In genomic region chr21:42108941-42109340, GRCh38 we compare ENCODE assay signal across 23 cellular contexts. TPM values are rescaled to one million over a fixed set of nuclear protein-coding genes. Genes with fewer than 3 reads are reported as not detected.
DNase-seq lines count a peak whose midpoint lies in the region; ATAC-seq, FAIRE-seq and TF ChIP-seq lines count a peak whose summit lies in the region.
"Had no signal": no experiment of that assay in that cellular context is flagged by ENCODE, and none has a peak within 500 bp of the region (broad histone marks: within the 10 kb centered on the region; RNA-seq: fewer than 3 reads in every experiment).

No MANE protein-coding gene starts in this region.

- H3F3A ChIP-seq in Loucy (ENCODE audit: low read depth): peaks cover 6% of the 10 kb centered on the region

- H3K79me2 ChIP-seq in DND-41 (ENCODE audit: insufficient read depth, low read length) (no peaks in the 10 kb centered on the region), Loucy (ENCODE audit: insufficient read depth, low read length) (peaks cover 11% of the 10 kb centered on the region; the same call in 1 of the 2 replicates), HepG2 (ENCODE audit: insufficient read depth, low read length) (no peaks in the 10 kb centered on the region)

- peak; percentile 27 for DNase-seq in AG10803 (ENCODE audit: low read depth)
- DNase-seq in DND-41: no peak
- DNase-seq in kidney: peak; percentile 71
- no peak for DNase-seq in HepG2 (ENCODE audit: low spot score)
- no peak for DNase-seq in left colon
- DNase-seq: 8988T, ACHN, C1 segment of cervical spinal cord, Caco-2, NCI-H1105 treated with DMSO at 0.1 percent for 48 hours, NCI-H146, NCI-H1930, NCI-H2107, NCI-H446, NCI-H524 treated with DMSO at 0.1 percent for 48 hours, NCI-H774, PC-9, SJCRH30 had no signal

- H3K4me1 ChIP-seq in DND-41 (ENCODE audit: insufficient read depth, low read length) (peaks cover 33% of the 10 kb centered on the region), Loucy (ENCODE audit: insufficient read depth, low read length, poor library complexity, severe bottlenecking) (peaks cover 60% of the 10 kb centered on the region), kidney (ENCODE audit: control insufficient read depth in 1 of 2, insufficient read depth in 1 of 2, low read depth in 1 of 2, low read length in 2 of 2) (peaks cover 0 to 2% of the 10 kb centered on the region in 2 donors), HepG2 (ENCODE audit: insufficient read depth, low read length) (peaks cover 11% of the 10 kb centered on the region)

- TF ChIP-seq EP300 in HepG2 (IDR thresholded peaks at IDR 0.05; ENCODE audit: low read depth in 2 of 2, low read length in 2 of 2) (no peak), HepG2 (CRISPR knock-in tag; IDR thresholded peaks at IDR 0.05; ENCODE audit: borderline replicate concordance) (no peak)

- no peaks in the 10 kb centered on the region for H4K20me1 ChIP-seq in DND-41 (ENCODE audit: insufficient read depth, low read length)
- no peaks in the 10 kb centered on the region for H4K20me1 ChIP-seq in Loucy (ENCODE audit: insufficient read depth, low read length, poor library complexity, severe bottlenecking)
- H4K20me1 ChIP-seq in HepG2 (ENCODE audit: insufficient read depth, low read length): no peaks in the 10 kb centered on the region

- ATAC-seq in DND-41 (ENCODE audit: insufficient read depth, low read depth): no peak
- ATAC-seq in HG03097 (IDR thresholded peaks at IDR 0.05; ENCODE audit: low FRiP score, unreplicated experiment): no peak
- no peak for ATAC-seq in HepG2
- ATAC-seq in left colon: no peak
- ATAC-seq: Right ventricle myocardium inferior had no signal

- H3K4me3 ChIP-seq in AG10803 (ENCODE audit: low read length) (no peak overlapping the region), DND-41 (ENCODE audit: low read depth in 1 of 2, low read length in 2 of 2) (0 out of 4 replicates have a peak overlapping the region, but pooled peaks of 1 of the 2 experiments have one; percentile 49), Loucy (ENCODE audit: low read length, poor library complexity, severe bottlenecking) (no peak overlapping the region), kidney (ENCODE audit: low read length in 2 of 2) (no peak overlapping the region), HepG2 (replicated peaks in 1 of 3; ENCODE audit: insufficient read depth in 1 of 3, low read depth in 2 of 3, low read length in 3 of 3) (no peak overlapping the region)
- H3K4me3 ChIP-seq: PC-9, SJCRH30 had no signal

- 33% methylated on average over 2 of the region's 9 CpGs for WGBS in HepG2 (ENCODE audit: low lambda C conversion rate)

- H3K27me3 ChIP-seq in DND-41 (ENCODE audit: insufficient read depth, low read length, poor library complexity): no peaks in the 10 kb centered on the region
- H3K27me3 ChIP-seq in Loucy (ENCODE audit: insufficient read depth, low read length, poor library complexity, severe bottlenecking): no peaks in the 10 kb centered on the region
- peaks cover 0 to 55% of the 10 kb centered on the region in 2 experiments; a peak in 4 of 5 replicates for H3K27me3 ChIP-seq in HepG2 (ENCODE audit: control insufficient read depth in 1 of 2, insufficient read depth in 2 of 2, low read length in 2 of 2)

- H3K9me3 ChIP-seq in DND-41 (ENCODE audit: insufficient read depth, low read length, severe bottlenecking) (no peaks in the 10 kb centered on the region), Loucy (ENCODE audit: insufficient read depth, low read depth, low read length) (no peaks in the 10 kb centered on the region), kidney (ENCODE audit: control insufficient read depth in 1 of 2, low read length in 2 of 2) (no peaks in the 10 kb centered on the region), HepG2 (ENCODE audit: low read length) (no peaks in the 10 kb centered on the region)
- H3K9me3 ChIP-seq: Caco-2, SJCRH30 had no signal

- TF ChIP-seq RAD21 in HepG2 (CRISPR knock-in tag; IDR thresholded peaks at IDR 0.05): no peak

- H3K27ac ChIP-seq in DND-41 (ENCODE audit: low read length) (peak overlapping the region; percentile 94), kidney (ENCODE audit: low read depth in 2 of 2, low read length in 2 of 2) (no peak overlapping the region), HepG2 (ENCODE audit: extremely low read length, insufficient read depth, low read length) (no peak overlapping the region)
- H3K27ac ChIP-seq: PC-9, SJCRH30 had no signal

- H3K4me2 ChIP-seq in DND-41 (ENCODE audit: insufficient read depth, low read length): peak overlapping the region; percentile 65; the same call in 1 of the 2 replicates
- H3K4me2 ChIP-seq in Loucy (ENCODE audit: low read depth, low read length, poor library complexity, severe bottlenecking): peak overlapping the region; percentile 100
- H3K4me2 ChIP-seq in HepG2 (ENCODE audit: low read depth, low read length): no peak overlapping the region
- H3K4me2 ChIP-seq: PC-9 had no signal

- no TSS peak for BruUV-seq in HepG2 (replicated peaks; lab: Mats Ljungman, UMichigan)

- POLR2A ChIA-PET in HepG2 (lab: Yijun Ruan, JAX): no interaction called here

- H3K9ac ChIP-seq in DND-41 (ENCODE audit: low read depth, low read length) (peak overlapping the region; percentile 49; the same call in 1 of the 2 replicates), Loucy (ENCODE audit: low read depth, low read length, poor library complexity, severe bottlenecking) (peak overlapping the region; percentile 95), kidney (ENCODE audit: low read length in 2 of 2) (no peak overlapping the region), HepG2 (ENCODE audit: insufficient read depth, low read depth, low read length) (no peak overlapping the region)

- no peaks in the 10 kb centered on the region for H3K9me2 ChIP-seq in Loucy (replicated peaks; ENCODE audit: low read depth, low read length)

- CTCF ChIA-PET in HepG2 (lab: Yijun Ruan, JAX; ENCODE audit: low intra/inter-chr PET ratio, low total read pairs): no interaction called here

- FAIRE-seq in kidney (lab: Jason Lieb, UNC): no peak
- no peak for FAIRE-seq in HepG2 (lab: Jason Lieb, UNC)

- H3K36me3 ChIP-seq in DND-41 (ENCODE audit: insufficient read depth, low read length): no peaks in the 10 kb centered on the region
- no peaks in the 10 kb centered on the region for H3K36me3 ChIP-seq in Loucy (ENCODE audit: insufficient read depth, low read length)
- H3K36me3 ChIP-seq in kidney (ENCODE audit: control insufficient read depth in 1 of 2, insufficient read depth in 2 of 2, low read length in 2 of 2): no peaks in the 10 kb centered on the region
- no peaks in the 10 kb centered on the region for H3K36me3 ChIP-seq in HepG2 (replicated peaks in 1 of 2; ENCODE audit: control insufficient read depth in 1 of 2, insufficient read depth in 2 of 2, low read length in 2 of 2)
- H3K36me3 ChIP-seq: SJCRH30 had no signal

- intact Hi-C loops in kidney (cut with DNase I) (loop anchor here (10.0 kb wide), 1 partner anchor 94 kb away; the partner anchor contains the start of gene ZBTB21), HepG2 (cut with micrococcal nuclease; ENCODE audit: unreplicated experiment) (no loop called here), left colon (cut with DNase I, micrococcal nuclease) (no loop called here)

- H2AFZ ChIP-seq in DND-41 (ENCODE audit: low read depth, low read length) (no peak overlapping the region), Loucy (ENCODE audit: low read length) (no peak overlapping the region), HepG2 (ENCODE audit: low read length) (no peak overlapping the region)
- H2AFZ ChIP-seq: PC-9 had no signal

- in situ Hi-C loops in HepG2 (cut with HindIII; ENCODE audit: extremely low pct_ligation_motif_present, low pct_unique_long_range_greater_than_20kb): loop anchor here (25.0 kb wide), 1 partner anchor 497 kb away; no protein-coding TSS in a partner anchor

- no peak for TF ChIP-seq CTCF in AG10803 (conservative IDR thresholded peaks at IDR 0.05; ENCODE audit: low read length)
- TF ChIP-seq CTCF in DND-41 (IDR thresholded peaks at IDR 0.05; ENCODE audit: borderline replicate concordance, extremely low read depth, low read length, poor library complexity, severe bottlenecking): no peak
- no peak for TF ChIP-seq CTCF in Loucy (conservative IDR thresholded peaks at IDR 0.05; ENCODE audit: low read length)
- TF ChIP-seq CTCF in kidney (IDR thresholded peaks at IDR 0.05; ENCODE audit: borderline replicate concordance, extremely low read depth, insufficient read depth): no peak
- TF ChIP-seq CTCF in HepG2 (CRISPR knock-in tag; IDR thresholded peaks at IDR 0.05): no peak

- TF ChIP-seq POLR2A in HepG2 (IDR thresholded peaks at IDR 0.05; ENCODE audit: insufficient read depth in 1 of 2, low read depth in 2 of 2, low read length in 2 of 2): no peak

TF ChIP-seq in HepG2, 621 proteins besides CTCF, POLR2A, EP300 and RAD21:
- no peak for TF ChIP-seq CENPX (CRISPR knock-in tag; IDR thresholded peaks at IDR 0.05)
- TF ChIP-seq CHD4 (IDR thresholded peaks at IDR 0.05; ENCODE audit: borderline replicate concordance, low read length): no peak
TF ChIP-seq in HepG2: peak in this region for 0.

RNA-seq across cellular contexts. Expression of gene UMODL1, which starts 37.8 kb away (rescaled TPM):
- total RNA-seq in kidney (not detected), HepG2 (2016; rRNA removed; fragmentation: Illumina TruSeq; extraction: Trizol) (not detected in 2 replicates), left colon (under 1 TPM; 0.28 to 0.43 TPM)
- polyA plus RNA-seq in kidney (ENCODE audit: insufficient read depth, low read depth, low replicate concordance) (0.39 TPM), HepG2 (2011; rRNA removed) (not detected in 2 replicates)
- total RNA-seq in HepG2 (2016; cell fraction: cytosol; rRNA removed; fragmentation: Illumina TruSeq; extraction: Trizol; ENCODE audit: low read depth): not detected in 2 replicates
- not detected in 2 replicates for total RNA-seq in HepG2 (2016; cell fraction: insoluble cytoplasmic fraction; rRNA removed; fragmentation: Illumina TruSeq; extraction: Trizol)
- total RNA-seq in HepG2 (2016; cell fraction: membrane; rRNA removed; fragmentation: Illumina TruSeq; extraction: Trizol): not detected in 2 replicates
- not detected in 2 replicates for total RNA-seq in HepG2 (2016; cell fraction: nucleus; rRNA removed; fragmentation: Illumina TruSeq; extraction: Trizol)
- polyA plus RNA-seq in HepG2 (2011; cell fraction: cytosol; rRNA removed): not detected in 2 replicates
- polyA plus RNA-seq in HepG2 (2011; cell fraction: nucleus; rRNA removed): not detected in 2 replicates
- not detected in 2 replicates for polyA plus RNA-seq in HepG2 (2012)
- polyA plus RNA-seq in HepG2 (2016; cell fraction: cytosol; fragmentation: Illumina TruSeq; extraction: Trizol; ENCODE audit: low read depth): not detected in 2 replicates
- not detected in 2 replicates for polyA plus RNA-seq in HepG2 (2016; cell fraction: insoluble cytoplasmic fraction; fragmentation: Illumina TruSeq; extraction: Trizol; ENCODE audit: low read depth)
- not detected in 2 replicates for polyA plus RNA-seq in HepG2 (2016; cell fraction: membrane; fragmentation: Illumina TruSeq; extraction: Trizol; ENCODE audit: low read depth)
- not detected in 2 replicates for polyA plus RNA-seq in HepG2 (2016; cell fraction: nucleus; fragmentation: Illumina TruSeq; extraction: Trizol; ENCODE audit: insufficient read depth, low read depth)
- not detected in 2 replicates for polyA minus RNA-seq in HepG2 (2011; rRNA and poly(A)+ RNA removed; ENCODE audit: low replicate concordance)
- polyA minus RNA-seq in HepG2 (2011; cell fraction: cytosol; rRNA and poly(A)+ RNA removed): not detected in 2 replicates
- polyA minus RNA-seq in HepG2 (2011; cell fraction: nucleus; rRNA and poly(A)+ RNA removed): not detected in 2 replicates
- total RNA-seq: MCF 10A, PC-9, Right ventricle myocardium inferior, RPMI7951 had no signal

Comparison
In these comparisons a context has a peak if more than half of its experiments do, and no peak if none do; other contexts are left out.
1. DNase-seq: peak in AG10803 (single experiment) and kidney (single experiment); none in DND-41 (single experiment), HepG2 (single experiment) and left colon (0 of 2).
2. H3K9ac ChIP-seq: peak in DND-41 (single experiment) and Loucy (single experiment); none in kidney (0 of 2) and HepG2 (single experiment).